8 cellular contexts compared by ENCODE assay signal in the genomic region with DNA sequence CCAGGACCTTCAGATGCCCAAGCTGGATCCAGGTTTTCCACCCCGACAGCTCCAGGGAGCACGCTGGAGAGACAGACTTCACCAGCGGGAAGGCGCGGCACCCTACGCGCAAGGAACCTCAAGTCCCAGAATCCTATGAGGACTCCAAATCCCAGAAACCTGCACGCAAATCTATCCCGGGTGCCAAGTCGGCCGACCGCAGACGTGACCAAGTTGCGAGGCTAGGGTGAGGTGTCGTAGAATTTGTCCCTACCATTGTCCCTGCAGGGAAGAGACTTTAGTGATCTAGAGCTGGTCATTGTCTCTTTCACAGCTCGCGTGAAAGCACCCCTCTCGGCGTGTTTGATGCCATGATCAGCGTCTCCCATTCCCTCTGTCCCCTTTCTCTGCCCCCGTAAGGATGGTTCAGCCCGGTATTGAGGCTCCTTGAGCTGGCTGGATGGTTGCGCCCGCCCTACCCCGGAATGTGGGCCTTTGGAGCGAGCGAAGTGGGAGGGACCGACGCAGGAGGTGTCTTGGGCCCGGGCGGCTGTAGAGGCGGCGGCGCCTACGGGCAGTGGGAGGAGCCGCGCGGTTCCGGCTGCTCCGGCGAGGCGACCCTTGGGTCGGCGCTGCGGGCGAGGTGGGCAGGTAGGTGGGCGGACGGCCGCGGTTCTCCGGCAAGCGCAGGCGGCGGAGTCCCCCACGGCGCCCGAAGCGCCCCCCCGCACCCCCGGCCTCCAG. TPM values are rescaled to one million over a fixed set of nuclear protein-coding genes. Genes with fewer than 3 reads are reported as not detected.
DNase-seq lines count a peak whose midpoint lies in the region; ATAC-seq and TF ChIP-seq lines count a peak whose summit lies in the region.

A gene (plus strand): TSS at position 501 of the 723 bp plus-strand sequence. CDS start 246 bp downstream, outside the sequence.

- H3K9me3 ChIP-seq in DOHH2 (ENCODE audit: control insufficient read depth, insufficient read depth, low read length) (no peaks in the 10 kb centered on the region), GM23248 (ENCODE audit: low read depth) (no peaks in the 10 kb centered on the region), RWPE2 (ENCODE audit: severe bottlenecking) (no peaks in the 10 kb centered on the region)

- H4K20me1 ChIP-seq in DOHH2 (ENCODE audit: control insufficient read depth, insufficient read depth, low read depth, low read length) (no peaks in the 10 kb centered on the region), GM23248 (ENCODE audit: insufficient read depth) (no peaks in the 10 kb centered on the region)

- peaks cover 22% of the 10 kb centered on the region for H3K4me1 Mint-ChIP-seq in activated T-helper 2 cell treated with anti-CD3 and anti-CD28 coated beads, Interferon-gamma antibody, Interleukin-2, Interleukin-4, amounts not matched to agents 10 μg/mL and 5 μg/mL and 100 μg/mL, durations not matched to agents 14 hours and 24 hours and 36 hours (ENCODE audit: low read depth)
- peaks cover 12 to 37% (median 33%) of the 10 kb centered on the region in 4 donors for H3K4me1 Mint-ChIP-seq in naive thymus-derived CD8-positive, alpha-beta T cell

- peak within 1 kb of the TSS; percentile 89 for H3K27ac Mint-ChIP-seq in activated T-helper 2 cell treated with anti-CD3 and anti-CD28 coated beads, Interferon-gamma antibody, Interleukin-2, Interleukin-4, amounts not matched to agents 10 μg/mL and 5 μg/mL and 100 μg/mL, durations not matched to agents 14 hours and 24 hours and 36 hours
- peak within 1 kb of the TSS; percentile 91 to 99 (median 96) for H3K27ac Mint-ChIP-seq in naive thymus-derived CD8-positive, alpha-beta T cell

- H3K36me3 ChIP-seq in DOHH2 (ENCODE audit: control insufficient read depth, low read length): no peaks in the 10 kb centered on the region
- H3K36me3 ChIP-seq in GM23248 (ENCODE audit: low read depth): no peaks in the 10 kb centered on the region
- no peaks in the 10 kb centered on the region for H3K36me3 ChIP-seq in RWPE2 (ENCODE audit: low read depth)

- H3K4me1 ChIP-seq in DOHH2 (ENCODE audit: control insufficient read depth, low read length): peaks cover 11% of the 10 kb centered on the region
- peaks cover 23% of the 10 kb centered on the region for H3K4me1 ChIP-seq in GM23248 (ENCODE audit: insufficient read depth)
- H3K4me1 ChIP-seq in RWPE2 (ENCODE audit: insufficient read depth, poor library complexity, severe bottlenecking): peaks cover 32% of the 10 kb centered on the region

- H3F3A ChIP-seq in DOHH2 (ENCODE audit: control insufficient read depth, insufficient read depth) (no peaks in the 10 kb centered on the region), GM23248 (ENCODE audit: insufficient read depth) (peaks cover 17% of the 10 kb centered on the region)

- 0 to 1% methylated on average over 54 to 58 of the region's 60 CpGs for WGBS in GM23248 (ENCODE audit: low coverage in 1 of 2, low lambda C conversion rate in 2 of 2, missing lambda C conversion rate in 2 of 2), 2 experiments

- TF ChIP-seq CTCF in DOHH2 (IDR thresholded peaks at IDR 0.05; ENCODE audit: low read depth, low read length, poor library complexity, severe bottlenecking) (no peak), RWPE2 (IDR thresholded peaks at IDR 0.05; ENCODE audit: poor library complexity, severe bottlenecking) (no peak), fibroblast of mammary gland (conservative IDR thresholded peaks at IDR 0.05; ENCODE audit: control insufficient read depth, insufficient read depth, low read depth, low read length) (no peak)

- H3K4me2 ChIP-seq in DOHH2 (ENCODE audit: low read length) (peak within 1 kb of the TSS; percentile 84), GM23248 (ENCODE audit: unreplicated experiment) (peak within 1 kb of the TSS; percentile 97)

- peak; percentile 99 for DNase-seq in GM23248
- DNase-seq in LHCN-M2 (ENCODE audit: low read depth): peak; percentile 97
- peak; percentile 98 for DNase-seq in RWPE2 (ENCODE audit: low spot score)
- DNase-seq in activated T-helper 2 cell treated with anti-CD3 and anti-CD28 coated beads, Interferon-gamma antibody, Interleukin-2, Interleukin-4, amounts not matched to agents 10 μg/mL and 5 μg/mL and 100 μg/mL, durations not matched to agents 14 hours and 24 hours and 36 hours (ENCODE audit: low spot score): peak; percentile 84
- peak; percentile 95 for DNase-seq in fibroblast of mammary gland (ENCODE audit: low read depth)
- DNase-seq in naive thymus-derived CD8-positive, alpha-beta T cell: peak; percentile 70 to 90 (median 78)
- DNase-seq in stimulated activated naive CD4-positive, alpha-beta T cell (lab: John Stamatoyannopoulos, UW): peak; percentile 72 to 87 (median 77)

- H3K79me2 ChIP-seq in DOHH2 (ENCODE audit: control insufficient read depth, low read length) (peaks cover 42% of the 10 kb centered on the region), GM23248 (ENCODE audit: insufficient read depth) (peaks cover 50% of the 10 kb centered on the region)

- peak within 1 kb of the TSS; percentile 97 for H2AFZ ChIP-seq in GM23248

- H3K27ac ChIP-seq in DOHH2 (ENCODE audit: low read depth, low read length): peak within 1 kb of the TSS; percentile 49
- peak within 1 kb of the TSS; percentile 97 for H3K27ac ChIP-seq in GM23248
- H3K27ac ChIP-seq in RWPE2 (ENCODE audit: poor library complexity, severe bottlenecking): peak within 1 kb of the TSS; percentile 89

- H3K27me3 ChIP-seq in DOHH2 (ENCODE audit: control insufficient read depth, low read length) (no peaks in the 10 kb centered on the region), GM23248 (replicated peaks; ENCODE audit: insufficient read depth) (no peaks in the 10 kb centered on the region), RWPE2 (ENCODE audit: insufficient read depth, poor library complexity, severe bottlenecking) (no peaks in the 10 kb centered on the region)

- no peaks in the 10 kb centered on the region for H3K9me3 Mint-ChIP-seq in activated T-helper 2 cell treated with anti-CD3 and anti-CD28 coated beads, Interferon-gamma antibody, Interleukin-2, Interleukin-4, amounts not matched to agents 10 μg/mL and 5 μg/mL and 100 μg/mL, durations not matched to agents 14 hours and 24 hours and 36 hours
- no peaks in the 10 kb centered on the region for H3K9me3 Mint-ChIP-seq in naive thymus-derived CD8-positive, alpha-beta T cell

- in situ Hi-C loops in GM23248 (cut with MboI): no loop called here

- peaks cover 4% of the 10 kb centered on the region for H3K27me3 Mint-ChIP-seq in activated T-helper 2 cell treated with anti-CD3 and anti-CD28 coated beads, Interferon-gamma antibody, Interleukin-2, Interleukin-4, amounts not matched to agents 10 μg/mL and 5 μg/mL and 100 μg/mL, durations not matched to agents 14 hours and 24 hours and 36 hours (ENCODE audit: low read depth)
- no peaks in the 10 kb centered on the region for H3K27me3 Mint-ChIP-seq in naive thymus-derived CD8-positive, alpha-beta T cell

- intact Hi-C loops in activated T-helper 2 cell treated with anti-CD3 and anti-CD28 coated beads, Interferon-gamma antibody, Interleukin-2, Interleukin-4, amounts not matched to agents 10 μg/mL and 5 μg/mL and 100 μg/mL, durations not matched to agents 14 hours and 24 hours and 36 hours (cut with micrococcal nuclease): loop anchor here (1.0 to 5.0 kb wide), 5 partner anchors 33 to 255 kb away; a partner anchor contains a TSS

- ATAC-seq in RWPE2 (ENCODE audit: low read depth): peak; percentile 92
- peak; percentile 77 to 88 for ATAC-seq in naive thymus-derived CD8-positive, alpha-beta T cell

- no peaks in the 10 kb centered on the region for H3K9me2 ChIP-seq in DOHH2 (replicated peaks; ENCODE audit: control insufficient read depth, low read length)
- no peaks in the 10 kb centered on the region for H3K9me2 ChIP-seq in GM23248 (ENCODE audit: insufficient read depth)

- POLR2A ChIA-PET in naive thymus-derived CD8-positive, alpha-beta T cell (lab: Charles Lee): interaction anchor here (0.9 to 2.9 kb wide), 4 partner anchors 41 to 449 kb away, joined by 3 to 13 read pairs (median 9); a partner anchor contains a TSS

- H3K9ac ChIP-seq in GM23248: peak within 1 kb of the TSS; percentile 99

- H3K4me3 ChIP-seq in DOHH2 (ENCODE audit: low read length) (peak within 1 kb of the TSS; percentile 72), GM23248 (peak within 1 kb of the TSS; percentile 96), RWPE2 (ENCODE audit: severe bottlenecking) (peak within 1 kb of the TSS; percentile 86), fibroblast of mammary gland (ENCODE audit: control insufficient read depth, low read depth, low read length) (peak within 1 kb of the TSS; percentile 77)

- peaks cover 3% of the 10 kb centered on the region for H3K36me3 Mint-ChIP-seq in activated T-helper 2 cell treated with anti-CD3 and anti-CD28 coated beads, Interferon-gamma antibody, Interleukin-2, Interleukin-4, amounts not matched to agents 10 μg/mL and 5 μg/mL and 100 μg/mL, durations not matched to agents 14 hours and 24 hours and 36 hours (ENCODE audit: low read depth)
- H3K36me3 Mint-ChIP-seq in naive thymus-derived CD8-positive, alpha-beta T cell: no peaks in the 10 kb centered on the region

- peak within 1 kb of the TSS; percentile 87 for H3K4me3 Mint-ChIP-seq in activated T-helper 2 cell treated with anti-CD3 and anti-CD28 coated beads, Interferon-gamma antibody, Interleukin-2, Interleukin-4, amounts not matched to agents 10 μg/mL and 5 μg/mL and 100 μg/mL, durations not matched to agents 14 hours and 24 hours and 36 hours (ENCODE audit: low read depth)
- peak within 1 kb of the TSS; percentile 87 to 97 (median 94) for H3K4me3 Mint-ChIP-seq in naive thymus-derived CD8-positive, alpha-beta T cell

RNA-seq across cellular contexts. Expression of the gene that starts here (rescaled TPM):
- 46.9 and 47.7 TPM in 2 replicates for total RNA-seq in GM23248 (2014; rRNA removed; shearing (Covaris generic))
- 33.0 and 33.5 TPM in 2 replicates for polyA plus RNA-seq in GM23248 (2016; fragmentation: Nextera tagmentation; extraction: Ambion mirVana)
- total RNA-seq in LHCN-M2 (2014; rRNA removed): 33.0 and 35.2 TPM in 2 replicates
- 7.8 TPM for polyA plus RNA-seq in LHCN-M2 (2012)
- 24.7 and 32.4 TPM in 2 replicates for total RNA-seq in activated T-helper 2 cell treated with anti-CD3 and anti-CD28 coated beads, Interferon-gamma antibody, Interleukin-2, Interleukin-4, amounts not matched to agents 10 μg/mL and 5 μg/mL and 100 μg/mL, durations not matched to agents 14 hours and 24 hours and 36 hours
- total RNA-seq in naive thymus-derived CD8-positive, alpha-beta T cell: 10 to 100 TPM; 23.4 to 27.8 TPM
- 10 to 100 TPM; 10.8 to 15.0 (median 14.1) TPM for polyA plus RNA-seq in naive thymus-derived CD8-positive, alpha-beta T cell

Comparison
In these comparisons a context has a peak if more than half of its experiments do, and no peak if none do; other contexts are left out.
1. Peak in every context shown above with its lines: DNase-seq, ATAC-seq, H3K4me3 ChIP-seq and H3K27ac ChIP-seq.